9 cellular contexts compared by ENCODE assay signal in genomic region chr11:13210424-13210823, GRCh38.
A peak's percentile ranks its signal among the peaks of the same experiment; 100 is the strongest.
DNase-seq lines count a peak whose midpoint lies in the region; ATAC-seq and TF ChIP-seq lines count a peak whose summit lies in the region.
"Had no signal": no experiment of that assay in that cellular context is flagged by ENCODE, and none has a peak within 500 bp of the region (broad histone marks: within the 10 kb centered on the region; RNA-seq: fewer than 3 reads in every experiment).

No MANE protein-coding gene starts in this region.

- no peak overlapping the region for H2BK120ac ChIP-seq in mesendoderm (ENCODE audit: low read depth, low read length)

- WGBS in mesendoderm (ENCODE audit: extremely low coverage, insufficient coverage, low lambda C conversion rate): no CpG with 5 or more reads among the region's 1 CpG

- H3K23ac ChIP-seq in mesendoderm (ENCODE audit: low read length): no peak overlapping the region

- H3K27me3 ChIP-seq in dorsolateral prefrontal cortex: no peaks in the 10 kb centered on the region
- no peaks in the 10 kb centered on the region for H3K27me3 ChIP-seq in mesendoderm (ENCODE audit: insufficient read depth, low read length, poor library complexity)
- H3K27me3 ChIP-seq: BLaER1 had no signal

- no peak overlapping the region for H3K18ac ChIP-seq in mesendoderm (ENCODE audit: low read length)

- H4K5ac ChIP-seq in mesendoderm (ENCODE audit: low read length): no peak overlapping the region

- peaks cover 8% of the 10 kb centered on the region for H3K4me1 ChIP-seq in mesendoderm (ENCODE audit: control insufficient read depth, low read depth, low read length)

- no peak overlapping the region for H3K56ac ChIP-seq in mesendoderm (ENCODE audit: low read length)

- no peaks in the 10 kb centered on the region for H3K79me2 ChIP-seq in mesendoderm (ENCODE audit: control insufficient read depth, insufficient read depth, low read length)

- H2AK5ac ChIP-seq in mesendoderm (ENCODE audit: low read length): no peak overlapping the region

- H3K27ac ChIP-seq in dorsolateral prefrontal cortex: peak overlapping the region in 6 of 59 donors; percentile 4 to 60 (median 18)
- no peak overlapping the region for H3K27ac ChIP-seq in mesendoderm (ENCODE audit: low read depth, low read length)
- H3K27ac ChIP-seq: BLaER1 had no signal

- no peak overlapping the region for H2BK5ac ChIP-seq in mesendoderm (ENCODE audit: low read length)

- H3K36me3 ChIP-seq in mesendoderm (ENCODE audit: control insufficient read depth, insufficient read depth, low read length): no peaks in the 10 kb centered on the region
- H3K36me3 ChIP-seq: BLaER1 had no signal

- peak; percentile 52 for DNase-seq in NCI-H1436 (lab: John Stamatoyannopoulos, UW)
- DNase-seq in NCI-H1436 treated with DMSO at 0.1 percent for 48 hours (lab: John Stamatoyannopoulos, UW): no peak
- peak; percentile 67 for DNase-seq in LNCaP clone FGC (ENCODE audit: low read depth)
- DNase-seq in RPMI8226: peak; percentile 30
- DNase-seq in dorsolateral prefrontal cortex: peak in 9 of 10 donors; percentile 53 to 84 (median 67)
- DNase-seq in mesendoderm: peak; percentile 87

- no peak overlapping the region for H3K4ac ChIP-seq in mesendoderm (ENCODE audit: low read depth, low read length)

- H3K4me3 ChIP-seq in LNCaP clone FGC (ENCODE audit: low read depth, low read length) (no peak overlapping the region), dorsolateral prefrontal cortex (no peak overlapping the region), mesendoderm (ENCODE audit: low read length) (no peak overlapping the region)
- H3K4me3 ChIP-seq: BLaER1 had no signal

- no peak overlapping the region for H4K8ac ChIP-seq in mesendoderm (ENCODE audit: low read depth, low read length)

- H2BK15ac ChIP-seq in mesendoderm (replicated peaks; ENCODE audit: low read depth): no peak overlapping the region

- no peak overlapping the region for H3K9ac ChIP-seq in mesendoderm (ENCODE audit: low read length)
- H3K9ac ChIP-seq: BLaER1 had no signal

- intact Hi-C loops in dorsolateral prefrontal cortex (cut with DNase I): loop anchor here (2.0 to 10.0 kb wide), 2 partner anchors 132 to 134 kb away; no protein-coding TSS in a partner anchor

- H3K79me1 ChIP-seq in mesendoderm (ENCODE audit: low read length): no peaks in the 10 kb centered on the region

- ATAC-seq in GM19328 (IDR thresholded peaks at IDR 0.05; ENCODE audit: unreplicated experiment): no peak
- no peak for ATAC-seq in GM18511 (IDR thresholded peaks at IDR 0.05; ENCODE audit: unreplicated experiment)

- H3K4me2 ChIP-seq in mesendoderm (ENCODE audit: low read length): no peak overlapping the region
- H3K4me2 ChIP-seq: BLaER1 had no signal

- TF ChIP-seq CTCF in LNCaP clone FGC (IDR thresholded peaks at IDR 0.05; ENCODE audit: control insufficient read depth, extremely low read depth, insufficient read depth): peak; percentile 83
- peak; percentile 25 to 79 (median 63) for TF ChIP-seq CTCF in dorsolateral prefrontal cortex (IDR thresholded peaks at IDR 0.05 in 54 of 56, conservative IDR thresholded peaks at IDR 0.05 in 2 of 56; ENCODE audit: low read depth in 1 of 56, partially characterized antibody in 56 of 56)
